1 cellular context compared by ENCODE assay signal in the genomic region with DNA sequence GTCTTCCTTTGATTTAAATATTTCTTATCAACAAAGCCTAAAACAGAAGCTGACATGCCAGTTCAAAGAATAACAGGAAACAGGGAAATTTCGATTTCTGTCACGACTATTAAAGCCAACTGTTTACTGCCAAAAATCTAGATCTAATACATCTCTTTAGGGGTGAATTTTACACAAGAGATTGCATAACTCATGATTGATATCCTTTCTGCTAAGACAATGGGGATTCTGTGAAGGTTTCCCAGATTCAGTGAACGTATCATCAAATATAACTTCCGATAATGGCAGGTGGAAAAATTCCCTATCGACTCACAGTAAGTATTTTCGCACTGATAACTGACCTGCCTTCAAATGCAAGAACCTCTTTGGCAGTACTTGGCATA.
TF ChIP-seq lines count a peak whose summit lies in the region.

No MANE protein-coding gene starts in this region.

TF ChIP-seq in IMR-90, 13 proteins besides CTCF, POLR2A, EP300 and RAD21:
- no peak for TF ChIP-seq MAZ (IDR thresholded peaks at IDR 0.05; ENCODE audit: borderline replicate concordance, low read depth, low read length)
- no peak for TF ChIP-seq MXI1 (IDR thresholded peaks at IDR 0.05; ENCODE audit: borderline replicate concordance, low read depth, low read length)
- TF ChIP-seq, protein P1, sequence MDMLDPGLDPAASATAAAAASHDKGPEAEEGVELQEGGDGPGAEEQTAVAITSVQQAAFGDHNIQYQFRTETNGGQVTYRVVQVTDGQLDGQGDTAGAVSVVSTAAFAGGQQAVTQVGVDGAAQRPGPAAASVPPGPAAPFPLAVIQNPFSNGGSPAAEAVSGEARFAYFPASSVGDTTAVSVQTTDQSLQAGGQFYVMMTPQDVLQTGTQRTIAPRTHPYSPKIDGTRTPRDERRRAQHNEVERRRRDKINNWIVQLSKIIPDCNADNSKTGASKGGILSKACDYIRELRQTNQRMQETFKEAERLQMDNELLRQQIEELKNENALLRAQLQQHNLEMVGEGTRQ (IDR thresholded peaks at IDR 0.05; ENCODE audit: low read depth, low read length): no peak
- TF ChIP-seq RFX5 (IDR thresholded peaks at IDR 0.05; ENCODE audit: low read depth, low read length): no peak
- 0 out of 2 replicates have a peak, but pooled peaks have one; percentile 1 for TF ChIP-seq CEBPB (IDR thresholded peaks at IDR 0.05; ENCODE audit: low read depth, low read length)
